1 cellular context compared by ENCODE assay signal in genomic region chr11:69238562-69239319, GRCh38.
TF ChIP-seq lines count a peak whose summit lies in the region.

No MANE protein-coding gene starts in this region.

TF ChIP-seq in GM12878, 131 proteins besides CTCF, POLR2A, EP300 and RAD21 (continued from another document):
- no peak for TF ChIP-seq BACH1 (IDR thresholded peaks at IDR 0.05; ENCODE audit: borderline replicate concordance)
